15 cellular contexts compared by ENCODE assay signal in the genomic region with DNA sequence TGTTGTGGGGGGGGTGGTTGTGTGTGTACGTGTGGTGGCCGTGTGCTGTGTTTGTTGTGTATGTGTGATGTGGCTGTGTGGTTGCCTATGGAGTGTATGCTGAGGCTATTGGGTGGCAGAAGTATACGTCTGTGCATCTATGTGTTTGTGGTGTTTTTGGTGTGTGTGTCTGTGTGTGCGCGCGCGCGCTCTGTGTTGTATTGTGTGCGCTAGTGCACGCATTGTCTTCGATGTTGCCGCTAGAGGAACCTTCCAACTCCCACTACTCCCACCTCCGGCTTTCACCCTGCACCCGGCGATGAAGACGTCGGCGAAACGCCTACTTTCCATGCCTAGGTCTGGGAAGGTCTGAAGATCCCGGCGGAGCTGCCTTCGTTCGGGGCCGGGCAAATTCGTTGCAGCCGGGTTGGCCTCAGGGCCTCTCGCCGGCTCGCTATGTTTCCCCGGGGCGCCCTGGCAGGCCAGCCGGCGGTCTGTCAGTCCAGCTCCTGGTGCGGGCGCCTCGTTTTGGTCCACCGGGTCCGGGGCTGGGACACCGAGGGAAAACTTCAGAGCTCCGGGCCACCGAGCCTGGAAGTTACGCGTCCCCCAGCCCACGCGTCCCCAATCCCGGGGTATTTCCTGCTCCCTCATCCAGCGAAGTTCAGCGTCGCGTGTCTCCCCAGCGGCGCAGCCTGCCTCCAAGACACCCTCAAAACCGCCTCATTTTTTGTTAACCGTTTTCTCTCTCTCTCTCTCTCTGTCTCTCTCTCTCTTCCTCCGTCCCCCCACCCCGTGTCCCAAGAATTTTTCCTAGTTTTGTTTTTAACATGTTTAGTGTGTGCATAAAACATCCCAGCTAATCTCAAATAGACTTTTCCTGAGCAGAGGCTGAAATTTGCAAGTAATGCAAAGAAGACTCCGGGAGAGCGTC. TPM values are rescaled to one million over a fixed set of nuclear protein-coding genes. Genes with fewer than 3 reads are reported as not detected.
DNase-seq lines count a peak whose midpoint lies in the region; ATAC-seq and TF ChIP-seq lines count a peak whose summit lies in the region.
"Had no signal": no experiment of that assay in that cellular context is flagged by ENCODE, and none has a peak within 500 bp of the region (broad histone marks: within the 10 kb centered on the region; RNA-seq: fewer than 3 reads in every experiment).

No MANE protein-coding gene starts in this region.

- H3K27ac ChIP-seq in HUES64 (ENCODE audit: low read depth, low read length) = no peak overlapping the region
- H3K27ac ChIP-seq: 22Rv1, epithelial cell of prostate, tibial nerve had no signal

- H3K36me3 ChIP-seq in HUES64 (ENCODE audit: insufficient read depth, low read length) (no peaks in the 10 kb centered on the region), BE2C (no peaks in the 10 kb centered on the region)
- H3K36me3 ChIP-seq: tibial nerve had no signal

- H3K27me3 Mint-ChIP-seq in neural crest cell (ENCODE audit: low read depth) = peaks cover 94% of the 10 kb centered on the region

- no peak overlapping the region for H3K9ac ChIP-seq in HUES64 (ENCODE audit: low read depth, low read length)

- no peak for ATAC-seq in HG02884 (IDR thresholded peaks at IDR 0.05; ENCODE audit: unreplicated experiment)

- H3K4me1 Mint-ChIP-seq in neural crest cell = peaks cover 21% of the 10 kb centered on the region

- peaks cover 3% of the 10 kb centered on the region for H3K36me3 Mint-ChIP-seq in neural crest cell (ENCODE audit: low read depth)

- 1% methylated on average over 56 of the region's 58 CpGs for WGBS in HUES64

- H3K4me1 ChIP-seq in HUES64 (ENCODE audit: insufficient read depth, low read length) (peaks cover 25% of the 10 kb centered on the region), BE2C (no peaks in the 10 kb centered on the region)

- peak overlapping the region; percentile 70 for H3K4me3 Mint-ChIP-seq in neural crest cell
- H3K4me3 Mint-ChIP-seq: activated B cell treated with CpG ODN at 0.5 μM for 24 hours had no signal

- TF ChIP-seq CTCF in neural crest cell (conservative IDR thresholded peaks at IDR 0.05) (no peak), BE2C (IDR thresholded peaks at IDR 0.05; ENCODE audit: low read depth, low read length) (no peak)

- H3K9me3 Mint-ChIP-seq in neural crest cell = no peaks in the 10 kb centered on the region
- H3K9me3 Mint-ChIP-seq: activated B cell treated with CpG ODN at 0.5 μM for 24 hours had no signal

- H3K9me3 ChIP-seq in HUES64 (ENCODE audit: insufficient read depth, low read depth, low read length) (no peaks in the 10 kb centered on the region), BE2C (no peaks in the 10 kb centered on the region)
- H3K9me3 ChIP-seq: tibial nerve had no signal

- H3K27ac Mint-ChIP-seq in neural crest cell (ENCODE audit: unreplicated experiment) = no peak overlapping the region
- H3K27ac Mint-ChIP-seq: activated B cell treated with CpG ODN at 0.5 μM for 24 hours had no signal

- H3K27me3 ChIP-seq in HUES64 (ENCODE audit: insufficient read depth, low read length) = peaks cover 80% of the 10 kb centered on the region
- peaks cover 77% of the 10 kb centered on the region for H3K27me3 ChIP-seq in BE2C

- DNase-seq in DMS53 (lab: John Stamatoyannopoulos, UW) (peak; percentile 34), DMS53 treated with DMSO at 0.1 percent for 48 hours (lab: John Stamatoyannopoulos, UW; ENCODE audit: unreplicated experiment) (no peak), ecto neural progenitor cell (ENCODE audit: low spot score) (peak; percentile 83), neural crest cell (ENCODE audit: low read depth, low spot score) (peak; percentile 20), BE2C (no peak)
- DNase-seq in activated effector memory CD4-positive, alpha-beta T cell treated with Interleukin-2 at 50 U/mL for 16 hours = no peak
- DNase-seq: activated B cell treated with CpG ODN at 0.5 μM for 24 hours, amniotic stem cell, NCI-H2107 had no signal

- peak overlapping the region; percentile 38 for H3K4me3 ChIP-seq in HUES64 (ENCODE audit: low read length)
- no peak overlapping the region for H3K4me3 ChIP-seq in BE2C (ENCODE audit: low read depth, low read length)

RNA-seq across cellular contexts. Expression of a gene that starts 5.1 kb away (rescaled TPM):
- polyA plus RNA-seq in HUES64 (2013, experiment 1 of 2) = 0.50 TPM
- polyA plus RNA-seq in HUES64 (2013, experiment 2 of 2) = 0.51 TPM
- 0.49 and 0.61 TPM in 2 replicates for total RNA-seq in neural crest cell
- 0.42 TPM for polyA plus RNA-seq in BE2C (2012; ENCODE audit: insufficient read depth, insufficient read length, low read depth)
- total RNA-seq: RPMI7951, tibial nerve had no signal

RNA-seq across cellular contexts. Expression of a gene that starts 31.1 kb away (rescaled TPM):
- 0.40 TPM for polyA plus RNA-seq in HUES64 (2013, experiment 1 of 2)
- 0.32 TPM for polyA plus RNA-seq in HUES64 (2013, experiment 2 of 2)
- 0.41 and 1.0 TPM in 2 replicates for total RNA-seq in neural crest cell
- polyA plus RNA-seq in BE2C (2012; ENCODE audit: insufficient read depth, insufficient read length, low read depth) = not detected
- total RNA-seq: activated B cell treated with CpG ODN at 0.5 μM for 24 hours, RPMI7951 had no signal

Comparison
In these comparisons a context has a peak if more than half of its experiments do, and no peak if none do; other contexts are left out.
1. DNase-seq: peak in DMS53 (single experiment), ecto neural progenitor cell (single experiment) and neural crest cell (single experiment); none in DMS53 treated with DMSO at 0.1 percent for 48 hours (single experiment), activated effector memory CD4-positive, alpha-beta T cell treated with Interleukin-2 at 50 U/mL for 16 hours (single experiment) and BE2C (single experiment).